8 cellular contexts compared by ENCODE assay signal in genomic region chr10:18627452-18628018, GRCh38. TPM values are rescaled to one million over a fixed set of nuclear protein-coding genes. Genes with fewer than 3 reads are reported as not detected.
DNase-seq lines count a peak whose midpoint lies in the region; ATAC-seq, FAIRE-seq and TF ChIP-seq lines count a peak whose summit lies in the region.
"Not testable (repeated sequence)": the region's sequence is repeated elsewhere in the genome, so short reads cannot be mapped to it uniquely, and the experiment has no call there.

No MANE protein-coding gene starts in this region.

- not testable (repeated sequence) for H2AFZ ChIP-seq in trophoblast cell (ENCODE audit: insufficient read depth, low read length, poor library complexity)

- H3K9me3 Mint-ChIP-seq in central memory CD8-positive, alpha-beta T cell = not testable (repeated sequence)

- H2BK120ac ChIP-seq in trophoblast cell (ENCODE audit: insufficient read depth, low read length, poor library complexity) = peak overlapping the region; percentile 26

- FAIRE-seq in RCC 7860 (lab: Jason Lieb, UNC) = not testable (repeated sequence)

- not testable (repeated sequence) for H3K9me3 ChIP-seq in trophoblast cell (ENCODE audit: insufficient read depth, low read depth, low read length)

- H3K79me1 ChIP-seq in trophoblast cell (ENCODE audit: low read length) = not testable (repeated sequence)

- not testable (repeated sequence) for ATAC-seq in central memory CD8-positive, alpha-beta T cell (replicated peaks; ENCODE audit: extremely low read depth, poor library complexity, severe bottlenecking)

- H3K4me3 Mint-ChIP-seq in central memory CD8-positive, alpha-beta T cell = peak overlapping the region; percentile 76

- DNase-seq in COLO668 (lab: John Stamatoyannopoulos, UW; ENCODE audit: unreplicated experiment) (peak; percentile 59), RCC 7860 (ENCODE audit: low spot score) (peak; percentile 22), iPS DF 19.7 (ENCODE audit: low read depth, low spot score) (peak; percentile 25), trophoblast cell (peak; percentile 52 to 59)
- not testable (repeated sequence) for DNase-seq in LNCaP clone FGC (ENCODE audit: low read depth)
- DNase-seq in activated CD8-positive, alpha-beta memory T cell treated with anti-CD3 and anti-CD28 coated beads, Interleukin-2, amount 50 U/mL, for 1 hour (ENCODE audit: extremely low read depth) = peak; percentile 38
- DNase-seq in central memory CD8-positive, alpha-beta T cell (ENCODE audit: low spot score in 2 of 2) = peak; percentile 35 to 41
- DNase-seq in stimulated activated CD8-positive, alpha-beta memory T cell treated with anti-CD3 and anti-CD28 coated beads, Interleukin-7, amount 100 ng/mL, for 24 hours (ENCODE audit: low read depth) = peak; percentile 32

- peaks cover 16% of the 10 kb centered on the region for H3K4me1 Mint-ChIP-seq in central memory CD8-positive, alpha-beta T cell

- peak overlapping the region; percentile 78 for H3K27ac ChIP-seq in trophoblast cell (ENCODE audit: low read depth, low read length)

- not testable (repeated sequence) for H3K27me3 Mint-ChIP-seq in central memory CD8-positive, alpha-beta T cell

- peak overlapping the region; percentile 63 for H3K4me2 ChIP-seq in trophoblast cell (ENCODE audit: low read length)

- H3K18ac ChIP-seq in trophoblast cell (ENCODE audit: low read length) = peak overlapping the region; percentile 84

- H3K23ac ChIP-seq in trophoblast cell (ENCODE audit: low read length) = not testable (repeated sequence)

- peak overlapping the region; percentile 82 for H4K8ac ChIP-seq in trophoblast cell (ENCODE audit: low read depth, low read length)

- peak overlapping the region; percentile 59 for H3K14ac ChIP-seq in trophoblast cell (ENCODE audit: low read length)

- peak overlapping the region; percentile 91 for H3K27ac Mint-ChIP-seq in central memory CD8-positive, alpha-beta T cell (ENCODE audit: low read depth)

- TF ChIP-seq CTCF in LNCaP clone FGC (IDR thresholded peaks at IDR 0.05; ENCODE audit: control insufficient read depth, extremely low read depth, insufficient read depth) = not testable (repeated sequence)

- no CpG with 5 or more reads among the region's 25 CpGs for WGBS in trophoblast cell (ENCODE audit: extremely low coverage, insufficient coverage, insufficient read length)

- not testable (repeated sequence) for H2AK5ac ChIP-seq in trophoblast cell (ENCODE audit: low read length)

- H3K4me1 ChIP-seq in trophoblast cell (ENCODE audit: control insufficient read depth in 1 of 2, insufficient read depth in 2 of 2, low read length in 2 of 2) = not testable (repeated sequence)

- H3K4ac ChIP-seq in trophoblast cell (ENCODE audit: low read depth, low read length) = peak overlapping the region; percentile 2

- not testable (repeated sequence) for H3K36me3 Mint-ChIP-seq in central memory CD8-positive, alpha-beta T cell (ENCODE audit: insufficient read depth)

- peak overlapping the region; percentile 77 for H4K12ac ChIP-seq in trophoblast cell (ENCODE audit: low read depth, low read length)

- H4K91ac ChIP-seq in trophoblast cell (ENCODE audit: low read depth, low read length) = peak overlapping the region; percentile 89

- H3K36me3 ChIP-seq in trophoblast cell (ENCODE audit: control insufficient read depth in 1 of 2, insufficient read depth in 2 of 2, low read length in 2 of 2) = not testable (repeated sequence)

- H2BK5ac ChIP-seq in trophoblast cell (ENCODE audit: low read depth, low read length, poor library complexity) = peak overlapping the region; percentile 66

- H3K79me2 ChIP-seq in trophoblast cell (ENCODE audit: control insufficient read depth, insufficient read depth, low read length, poor library complexity) = not testable (repeated sequence)

- H3K9ac ChIP-seq in trophoblast cell (ENCODE audit: low read length) = peak overlapping the region; percentile 92

- H3K4me3 ChIP-seq in LNCaP clone FGC (ENCODE audit: low read depth, low read length) (peak overlapping the region; percentile 44), trophoblast cell (ENCODE audit: low read depth, low read length) (peak overlapping the region; percentile 72)

- H2BK12ac ChIP-seq in trophoblast cell (ENCODE audit: low read length) = not testable (repeated sequence)

- H3K27me3 ChIP-seq in trophoblast cell (ENCODE audit: insufficient read depth, low read length) = not testable (repeated sequence)

RNA-seq across cellular contexts. Expression of gene NSUN6, which starts 23.9 kb away (rescaled TPM):
- polyA plus RNA-seq in trophoblast cell (2013) = 6.7 and 6.8 TPM in 2 replicates

RNA-seq across cellular contexts. Expression of gene ARL5B, which starts 31.7 kb away (rescaled TPM):
- polyA plus RNA-seq in trophoblast cell (2013) = 24.5 and 25.7 TPM in 2 replicates
